8 cellular contexts compared by ENCODE assay signal in genomic region chr7:65038767-65039166, GRCh38. TPM values are rescaled to one million over a fixed set of nuclear protein-coding genes. Genes with fewer than 3 reads are reported as not detected.
DNase-seq lines count a peak whose midpoint lies in the region; ATAC-seq and TF ChIP-seq lines count a peak whose summit lies in the region.
"Not testable (repeated sequence)": the region's sequence is repeated elsewhere in the genome, so short reads cannot be mapped to it uniquely, and the experiment has no call there.

No MANE protein-coding gene starts in this region.

- peak overlapping the region; percentile 70 for H3K4me3 ChIP-seq in GM23338
- peak overlapping the region; percentile 72 for H3K4me3 ChIP-seq in Jurkat, Clone E6-1 (ENCODE audit: low read length)
- peak overlapping the region; percentile 57 for H3K4me3 ChIP-seq in SJSA1
- H3K4me3 ChIP-seq in foreskin fibroblast (ENCODE audit: low read depth in 1 of 2, low read length in 2 of 2), result peak overlapping the region; percentile 71 to 72

- H3K27me3 ChIP-seq in GM23338 (ENCODE audit: insufficient read depth); SJSA1 (replicated peaks): not testable (repeated sequence)

- H3K4me1 Mint-ChIP-seq in GM23338 (peaks cover 15% of the 10 kb centered on the region; the same call in 2 of the 3 replicates), naive B cell (peaks cover 9 to 19% (median 10%) of the 10 kb centered on the region in 3 donors)

- H3K36me3 Mint-ChIP-seq in GM23338 (ENCODE audit: low read depth); activated naive CD4-positive, alpha-beta T cell treated with anti-CD3 and anti-CD28 coated beads, Interleukin-2, amount 50 U/mL, for 72 hours; naive B cell: not testable (repeated sequence)

- peak; percentile 43 for ATAC-seq in GM23338
- ATAC-seq in activated naive CD4-positive, alpha-beta T cell treated with anti-CD3 and anti-CD28 coated beads, Interleukin-2, amount 50 U/mL, for 72 hours, result peak; percentile 10 to 16
- peak; percentile 0 for ATAC-seq in naive B cell (ENCODE audit: low read depth in 2 of 2)

- peak overlapping the region; percentile 85 for H3K4me3 Mint-ChIP-seq in GM23338
- peak overlapping the region; percentile 74 to 96 (median 88) for H3K4me3 Mint-ChIP-seq in naive B cell

- H3K36me3 ChIP-seq in GM23338 (ENCODE audit: insufficient read depth); SJSA1: not testable (repeated sequence)

- H3K9me3 Mint-ChIP-seq in GM23338; activated naive CD4-positive, alpha-beta T cell treated with anti-CD3 and anti-CD28 coated beads, Interleukin-2, amount 50 U/mL, for 72 hours; naive B cell: not testable (repeated sequence)

- TF ChIP-seq CTCF in GM23338 (conservative IDR thresholded peaks at IDR 0.05; ENCODE audit: low read depth in 2 of 2); foreskin fibroblast (IDR thresholded peaks at IDR 0.05; ENCODE audit: low read depth, low read length): not testable (repeated sequence)

- H3K9me2 ChIP-seq in GM23338 (ENCODE audit: insufficient read depth), result not testable (repeated sequence)

- H2AFZ ChIP-seq in GM23338, result not testable (repeated sequence)

- H3K9me3 ChIP-seq in SJSA1 (replicated peaks), result not testable (repeated sequence)

- DNase-seq in DMS79 (lab: John Stamatoyannopoulos, UW), result peak; percentile 15
- peak; percentile 59 for DNase-seq in GM23338 (ENCODE audit: low spot score)
- DNase-seq in Jurkat, Clone E6-1 (ENCODE audit: low read depth, low spot score), result peak; percentile 8
- peak; percentile 18 to 40 for DNase-seq in SJSA1 (ENCODE audit: low read depth in 1 of 2, low spot score in 2 of 2)
- peak; percentile 19 to 57 for DNase-seq in activated naive CD4-positive, alpha-beta T cell treated with anti-CD3 and anti-CD28 coated beads, Interleukin-2, amount 50 U/mL, for 72 hours (ENCODE audit: low spot score in 2 of 2)
- peak; percentile 5 to 46 for DNase-seq in foreskin fibroblast
- peak; percentile 28 for DNase-seq in naive B cell
- peak in 4 of 6 experiments; percentile 10 to 37 (median 27) for DNase-seq in stimulated activated naive CD4-positive, alpha-beta T cell (lab: John Stamatoyannopoulos, UW)

- H3F3A ChIP-seq in GM23338 (replicated peaks; ENCODE audit: low read depth), result not testable (repeated sequence)

- H3K27ac Mint-ChIP-seq in GM23338 (peak overlapping the region; percentile 45), naive B cell (peak overlapping the region in 4 of 6 donors; percentile 74 to 91 (median 82))
- H3K27ac Mint-ChIP-seq in activated naive CD4-positive, alpha-beta T cell treated with anti-CD3 and anti-CD28 coated beads, Interleukin-2, amount 50 U/mL, for 72 hours, result peak overlapping the region in 1 of 2 donors; percentile 60

- H3K27ac ChIP-seq in GM23338 (ENCODE audit: low read depth), result peak overlapping the region; percentile 72; the same call in 1 of the 2 replicates
- not testable (repeated sequence) for H3K27ac ChIP-seq in SJSA1

- H4K20me1 ChIP-seq in GM23338 (replicated peaks; ENCODE audit: insufficient read depth), result not testable (repeated sequence)

- not testable (repeated sequence) for H3K27me3 Mint-ChIP-seq in GM23338 (ENCODE audit: insufficient read depth, low read depth, poor library complexity); naive B cell

- not testable (repeated sequence) for H3K4me1 ChIP-seq in GM23338 (ENCODE audit: insufficient read depth); SJSA1 (replicated peaks)

- H3K79me2 ChIP-seq in GM23338 (replicated peaks; ENCODE audit: insufficient read depth), result peaks cover 30% of the 10 kb centered on the region

- peak overlapping the region; percentile 89 for H3K4me2 ChIP-seq in GM23338

RNA-seq across cellular contexts. Expression of gene ERV3-1, which starts 32.3 kb away (rescaled TPM):
- 13.8 and 15.3 TPM in 2 replicates for total RNA-seq in GM23338 (2014; rRNA removed; shearing (Covaris generic))
- polyA plus RNA-seq in GM23338 (2016; fragmentation: Nextera tagmentation; extraction: Ambion mirVana), result 20.1 and 26.8 TPM in 2 replicates
- 7.2 TPM for polyA plus RNA-seq in Jurkat, Clone E6-1 (2012; ENCODE audit: insufficient read depth, insufficient read length)
- total RNA-seq in SJSA1 (2014; rRNA removed; shearing (Covaris generic)), result 1.5 and 4.0 TPM in 2 replicates
- 1 to 10 TPM; 8.0 to 9.3 TPM for total RNA-seq in activated naive CD4-positive, alpha-beta T cell treated with anti-CD3 and anti-CD28 coated beads, Interleukin-2, amount 50 U/mL, for 72 hours
- polyA plus RNA-seq in naive B cell (ENCODE audit: low read depth in 6 of 6), result 10 to 100 TPM in 2 of 6 donors, 1 to 10 TPM in 4; 4.3 to 19.3 (median 9.5) TPM

RNA-seq across cellular contexts. Expression of gene ZNF117, which starts 47.9 kb away (rescaled TPM):
- total RNA-seq in GM23338 (2014; rRNA removed; shearing (Covaris generic)), result 16.3 and 20.0 TPM in 2 replicates
- polyA plus RNA-seq in GM23338 (2016; fragmentation: Nextera tagmentation; extraction: Ambion mirVana), result 3.7 and 4.8 TPM in 2 replicates
- polyA plus RNA-seq in Jurkat, Clone E6-1 (2012; ENCODE audit: insufficient read depth, insufficient read length), result 3.6 TPM
- total RNA-seq in SJSA1 (2014; rRNA removed; shearing (Covaris generic)), result 2.3 and 2.8 TPM in 2 replicates
- total RNA-seq in activated naive CD4-positive, alpha-beta T cell treated with anti-CD3 and anti-CD28 coated beads, Interleukin-2, amount 50 U/mL, for 72 hours, result 1 to 10 TPM; 2.0 to 2.8 TPM
- polyA plus RNA-seq in naive B cell (ENCODE audit: low read depth in 6 of 6), result 1 to 10 TPM in 5 of 6 donors, under 1 TPM in 1; 0.46 to 5.4 (median 3.4) TPM

Comparison
In these comparisons a context has a peak if more than half of its experiments do, and no peak if none do; other contexts are left out.
1. DNase-seq: peak in every context shown above with its lines; median percentile 59 in GM23338; 38 in activated naive CD4-positive, alpha-beta T cell treated with anti-CD3 and anti-CD28 coated beads, Interleukin-2, amount 50 U/mL, for 72 hours; 29 in SJSA1; 28 in naive B cell; 27 in stimulated activated naive CD4-positive, alpha-beta T cell; 26 in foreskin fibroblast; 15 in DMS79; 8 in Jurkat, Clone E6-1.